17 cellular contexts compared by ENCODE assay signal in the genomic region with DNA sequence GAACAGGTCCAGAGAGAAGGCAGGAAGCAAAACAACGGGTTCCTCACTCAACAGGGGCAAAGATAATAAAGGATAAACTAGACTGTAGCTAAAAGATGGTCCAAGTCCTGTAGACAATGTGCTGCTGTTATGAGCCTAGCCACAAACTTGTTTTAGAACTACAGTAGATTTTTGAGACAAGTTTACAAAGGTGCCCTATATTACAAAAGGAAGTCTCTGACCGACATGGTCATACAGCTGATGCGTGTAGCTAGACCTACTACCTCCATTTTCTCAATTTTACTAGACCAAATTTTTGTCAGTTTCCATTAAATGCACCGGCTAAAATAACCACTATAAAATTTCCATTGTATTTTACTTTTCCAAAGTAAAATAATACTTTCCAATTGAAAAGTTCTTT. TPM values are rescaled to one million over a fixed set of nuclear protein-coding genes. Genes with fewer than 3 reads are reported as not detected.
A peak's percentile ranks its signal among the peaks of the same experiment; 100 is the strongest.
DNase-seq lines count a peak whose midpoint lies in the region; ATAC-seq and TF ChIP-seq lines count a peak whose summit lies in the region.
"Had no signal": no experiment of that assay in that cellular context is flagged by ENCODE, and none has a peak within 500 bp of the region (broad histone marks: within the 10 kb centered on the region; RNA-seq: fewer than 3 reads in every experiment).

No MANE protein-coding gene starts in this region.

- TF ChIP-seq CTCF in activated CD8-positive, alpha-beta T cell treated with anti-CD3 and anti-CD28 coated beads for 36 hours (IDR thresholded peaks at IDR 0.05) = no peak

- H3K27ac Mint-ChIP-seq in activated CD8-positive, alpha-beta T cell treated with anti-CD3 and anti-CD28 coated beads for 36 hours = peak overlapping the region; percentile 45
- H3K27ac Mint-ChIP-seq in activated CD8-positive, alpha-beta T cell treated with anti-CD3 and anti-CD28 coated beads, Interleukin-2, amount 10 ng/mL, durations not matched to agents 7 days and 5 days = no peak overlapping the region
- peak overlapping the region in 6 of 7 donors; percentile 23 to 77 (median 52) for H3K27ac Mint-ChIP-seq in CD4-positive, alpha-beta memory T cell
- H3K27ac Mint-ChIP-seq in activated naive CD8-positive, alpha-beta T cell treated with anti-CD3 and anti-CD28 coated beads for 36 hours = peak overlapping the region; percentile 73
- peak overlapping the region in 8 of 10 donors; percentile 17 to 86 (median 66) for H3K27ac Mint-ChIP-seq in naive thymus-derived CD8-positive, alpha-beta T cell

- no peaks in the 10 kb centered on the region for H3K9me3 Mint-ChIP-seq in activated CD8-positive, alpha-beta T cell treated with anti-CD3 and anti-CD28 coated beads for 36 hours
- H3K9me3 Mint-ChIP-seq in activated CD8-positive, alpha-beta T cell treated with anti-CD3 and anti-CD28 coated beads, Interleukin-2, amount 10 ng/mL, durations not matched to agents 7 days and 5 days (ENCODE audit: insufficient read depth) = no peaks in the 10 kb centered on the region
- H3K9me3 Mint-ChIP-seq in CD4-positive, alpha-beta memory T cell = no peaks in the 10 kb centered on the region
- no peaks in the 10 kb centered on the region for H3K9me3 Mint-ChIP-seq in activated naive CD8-positive, alpha-beta T cell treated with anti-CD3 and anti-CD28 coated beads for 36 hours
- no peaks in the 10 kb centered on the region for H3K9me3 Mint-ChIP-seq in naive thymus-derived CD8-positive, alpha-beta T cell

- no peaks in the 10 kb centered on the region for H3K9me3 ChIP-seq in CD4-positive, alpha-beta memory T cell (ENCODE audit: control insufficient read depth in 1 of 2, low read length in 2 of 2)
- H3K9me3 ChIP-seq: A549 had no signal

- no peaks in the 10 kb centered on the region for H3K27me3 Mint-ChIP-seq in activated CD8-positive, alpha-beta T cell treated with anti-CD3 and anti-CD28 coated beads for 36 hours
- H3K27me3 Mint-ChIP-seq in activated CD8-positive, alpha-beta T cell treated with anti-CD3 and anti-CD28 coated beads, Interleukin-2, amount 10 ng/mL, durations not matched to agents 7 days and 5 days (ENCODE audit: low read depth) = no peaks in the 10 kb centered on the region
- H3K27me3 Mint-ChIP-seq in CD4-positive, alpha-beta memory T cell = no peaks in the 10 kb centered on the region
- H3K27me3 Mint-ChIP-seq in activated naive CD8-positive, alpha-beta T cell treated with anti-CD3 and anti-CD28 coated beads for 36 hours = no peaks in the 10 kb centered on the region
- no peaks in the 10 kb centered on the region for H3K27me3 Mint-ChIP-seq in naive thymus-derived CD8-positive, alpha-beta T cell

- no peak overlapping the region for H3K27ac ChIP-seq in CD4-positive, alpha-beta memory T cell (ENCODE audit: low read depth, low read length)
- H3K27ac ChIP-seq: A549, C4-2B, KMS-11, RWPE1 had no signal

- intact Hi-C loops in activated CD8-positive, alpha-beta T cell treated with anti-CD3 and anti-CD28 coated beads for 36 hours (cut with micrococcal nuclease) = no loop called here
- intact Hi-C loops in CD4-positive, alpha-beta memory T cell (cut with micrococcal nuclease) = no loop called here

- H3K36me3 ChIP-seq in CD4-positive, alpha-beta memory T cell (ENCODE audit: insufficient read depth, low read length) = no peaks in the 10 kb centered on the region

- POLR2A ChIA-PET in activated CD8-positive, alpha-beta T cell treated with anti-CD3 and anti-CD28 coated beads for 36 hours (lab: Charles Lee) = interaction anchor here (0.8 to 1.7 kb wide), 4 partner anchors 11 to 82 kb away, joined by 3 to 6 read pairs (median 4); no protein-coding TSS in a partner anchor
- POLR2A ChIA-PET in activated CD8-positive, alpha-beta T cell treated with anti-CD3 and anti-CD28 coated beads, Interleukin-2, amount 10 ng/mL, durations not matched to agents 7 days and 5 days (lab: Charles Lee) = interaction anchor here (0.9 kb wide), 1 partner anchor 12 kb away, joined by 3 read pairs; the partner anchor contains the start of gene FAM8A1
- POLR2A ChIA-PET in CD4-positive, alpha-beta memory T cell (lab: Charles Lee; ENCODE audit: partially characterized antibody) = interaction anchor here (0.7 to 4.6 kb wide), 3 partner anchors 9 to 95 kb away, joined by 4 to 26 read pairs (median 8); partner anchors contain the start of genes FAM8A1 and NUP153
- POLR2A ChIA-PET in naive thymus-derived CD8-positive, alpha-beta T cell (lab: Charles Lee) = no interaction called here

- H3K4me1 ChIP-seq in CD4-positive, alpha-beta memory T cell (ENCODE audit: insufficient read depth, low read length) = no peaks in the 10 kb centered on the region

- H3K4me1 Mint-ChIP-seq in activated CD8-positive, alpha-beta T cell treated with anti-CD3 and anti-CD28 coated beads for 36 hours (ENCODE audit: low read depth) = peaks cover 6% of the 10 kb centered on the region
- no peaks in the 10 kb centered on the region for H3K4me1 Mint-ChIP-seq in activated CD8-positive, alpha-beta T cell treated with anti-CD3 and anti-CD28 coated beads, Interleukin-2, amount 10 ng/mL, durations not matched to agents 7 days and 5 days (ENCODE audit: low read depth)
- peaks cover 0 to 5% (median 3%) of the 10 kb centered on the region in 4 donors for H3K4me1 Mint-ChIP-seq in CD4-positive, alpha-beta memory T cell
- peaks cover 9% of the 10 kb centered on the region for H3K4me1 Mint-ChIP-seq in activated naive CD8-positive, alpha-beta T cell treated with anti-CD3 and anti-CD28 coated beads for 36 hours
- H3K4me1 Mint-ChIP-seq in naive thymus-derived CD8-positive, alpha-beta T cell = peaks cover 0 to 9% (median 3%) of the 10 kb centered on the region in 4 donors

- H3K36me3 Mint-ChIP-seq in activated CD8-positive, alpha-beta T cell treated with anti-CD3 and anti-CD28 coated beads for 36 hours (ENCODE audit: low read depth) = peaks cover 25% of the 10 kb centered on the region
- peaks cover 39% of the 10 kb centered on the region for H3K36me3 Mint-ChIP-seq in activated CD8-positive, alpha-beta T cell treated with anti-CD3 and anti-CD28 coated beads, Interleukin-2, amount 10 ng/mL, durations not matched to agents 7 days and 5 days (ENCODE audit: low read depth)
- H3K36me3 Mint-ChIP-seq in CD4-positive, alpha-beta memory T cell = peaks cover 22 to 51% of the 10 kb centered on the region in 2 donors
- peaks cover 13% of the 10 kb centered on the region for H3K36me3 Mint-ChIP-seq in activated naive CD8-positive, alpha-beta T cell treated with anti-CD3 and anti-CD28 coated beads for 36 hours
- H3K36me3 Mint-ChIP-seq in naive thymus-derived CD8-positive, alpha-beta T cell = peaks cover 0 to 59% (median 9%) of the 10 kb centered on the region in 3 donors

- no peaks in the 10 kb centered on the region for H3K27me3 ChIP-seq in CD4-positive, alpha-beta memory T cell (ENCODE audit: insufficient read depth, low read length)

- CTCF ChIA-PET in activated CD8-positive, alpha-beta T cell treated with anti-CD3 and anti-CD28 coated beads for 36 hours (lab: Charles Lee) = interaction anchor here (1.1 to 1.4 kb wide), 2 partner anchors 9 to 26 kb away, joined by 3 to 4 read pairs; no protein-coding TSS in a partner anchor
- CTCF ChIA-PET in activated CD8-positive, alpha-beta T cell treated with anti-CD3 and anti-CD28 coated beads, Interleukin-2, amount 10 ng/mL, durations not matched to agents 7 days and 5 days (lab: Charles Lee) = interaction anchor here (1.1 kb wide), 1 partner anchor 8 kb away, joined by 3 read pairs; no protein-coding TSS in a partner anchor
- CTCF ChIA-PET in CD4-positive, alpha-beta memory T cell (lab: Charles Lee; ENCODE audit: partially characterized antibody) = interaction anchor here (3.0 kb wide), 1 partner anchor 11 kb away, joined by 16 read pairs; the partner anchor contains the start of gene FAM8A1

- no peak for ATAC-seq in activated CD8-positive, alpha-beta T cell treated with anti-CD3 and anti-CD28 coated beads for 36 hours
- ATAC-seq in activated CD8-positive, alpha-beta T cell treated with anti-CD3 and anti-CD28 coated beads, Interleukin-2, amount 10 ng/mL, durations not matched to agents 7 days and 5 days = no peak
- ATAC-seq in naive thymus-derived CD8-positive, alpha-beta T cell = no peak
- ATAC-seq in HG02623 (IDR thresholded peaks at IDR 0.05; ENCODE audit: unreplicated experiment) = no peak
- no peak for ATAC-seq in GM21526 (IDR thresholded peaks at IDR 0.05; ENCODE audit: low FRiP score, unreplicated experiment)
- no peak for ATAC-seq in HG03521 (IDR thresholded peaks at IDR 0.05; ENCODE audit: unreplicated experiment)
- ATAC-seq: A549 had no signal

- H3K4me3 ChIP-seq in CD4-positive, alpha-beta memory T cell (ENCODE audit: low read length in 2 of 2) = no peak overlapping the region
- H3K4me3 ChIP-seq: A549 had no signal

- no peak for DNase-seq in activated CD8-positive, alpha-beta T cell treated with anti-CD3 and anti-CD28 coated beads for 36 hours
- DNase-seq in activated CD8-positive, alpha-beta T cell treated with anti-CD3 and anti-CD28 coated beads, Interleukin-2, amount 10 ng/mL, durations not matched to agents 7 days and 5 days = no peak
- no peak for DNase-seq in CD4-positive, alpha-beta memory T cell
- no peak for DNase-seq in activated naive CD8-positive, alpha-beta T cell treated with anti-CD3 and anti-CD28 coated beads for 36 hours
- no peak for DNase-seq in naive thymus-derived CD8-positive, alpha-beta T cell
- DNase-seq: DMS79, NCI-H1092 treated with DMSO at 0.1 percent for 48 hours, NCI-H1694 treated with DMSO at 0.1 percent for 48 hours, NCI-H345, NCI-H526 treated with DMSO at 0.1 percent for 48 hours had no signal

- no peak overlapping the region for H3K4me3 Mint-ChIP-seq in activated CD8-positive, alpha-beta T cell treated with anti-CD3 and anti-CD28 coated beads for 36 hours
- H3K4me3 Mint-ChIP-seq in activated CD8-positive, alpha-beta T cell treated with anti-CD3 and anti-CD28 coated beads, Interleukin-2, amount 10 ng/mL, durations not matched to agents 7 days and 5 days = no peak overlapping the region
- no peak overlapping the region for H3K4me3 Mint-ChIP-seq in CD4-positive, alpha-beta memory T cell
- no peak overlapping the region for H3K4me3 Mint-ChIP-seq in activated naive CD8-positive, alpha-beta T cell treated with anti-CD3 and anti-CD28 coated beads for 36 hours
- no peak overlapping the region for H3K4me3 Mint-ChIP-seq in naive thymus-derived CD8-positive, alpha-beta T cell

RNA-seq across cellular contexts. Expression of gene FAM8A1, which starts 11.9 kb away (rescaled TPM):
- 1 to 10 TPM; 3.2 to 3.8 TPM for total RNA-seq in activated CD8-positive, alpha-beta T cell treated with anti-CD3 and anti-CD28 coated beads for 36 hours
- 1 to 10 TPM; 6.2 TPM for total RNA-seq in activated CD8-positive, alpha-beta T cell treated with anti-CD3 and anti-CD28 coated beads, Interleukin-2, amount 10 ng/mL, durations not matched to agents 7 days and 5 days
- 10 to 100 TPM; 20.2 to 21.2 TPM for total RNA-seq in CD4-positive, alpha-beta memory T cell
- 1 to 10 TPM; 3.7 to 6.3 TPM for polyA plus RNA-seq in CD4-positive, alpha-beta memory T cell
- 1 to 10 TPM; 3.8 to 4.0 TPM for total RNA-seq in activated naive CD8-positive, alpha-beta T cell treated with anti-CD3 and anti-CD28 coated beads for 36 hours
- total RNA-seq in naive thymus-derived CD8-positive, alpha-beta T cell = 10 to 100 TPM; 22.2 to 24.6 TPM
- polyA plus RNA-seq in naive thymus-derived CD8-positive, alpha-beta T cell = 1 to 10 TPM; 4.8 to 5.6 (median 4.9) TPM
